23 cellular contexts compared by ENCODE assay signal in genomic region chr15:87660494-87661129, GRCh38.
A peak's percentile ranks its signal among the peaks of the same experiment; 100 is the strongest.
DNase-seq lines count a peak whose midpoint lies in the region; ATAC-seq and TF ChIP-seq lines count a peak whose summit lies in the region.
"Had no signal": no experiment of that assay in that cellular context is flagged by ENCODE, and none has a peak within 500 bp of the region (broad histone marks: within the 10 kb centered on the region; RNA-seq: fewer than 3 reads in every experiment).

No MANE protein-coding gene starts in this region.

- no peak for DNase-seq in AG09319 (ENCODE audit: extremely low read depth, low read depth)
- DNase-seq in M059J (ENCODE audit: low read depth): peak; percentile 17
- DNase-seq in astrocyte of the spinal cord (ENCODE audit: low read depth, low spot score): no peak
- DNase-seq in mesenchymal stem cell: peak; percentile 7
- no peak for DNase-seq in SIG-M5 treated with dmso at 0.1 percent for 504 hours (lab: John Stamatoyannopoulos, UW; ENCODE audit: unreplicated experiment)
- DNase-seq in foreskin keratinocyte: no peak
- no peak for DNase-seq in GM10248 (ENCODE audit: extremely low spot score)
- DNase-seq in dedifferentiated amniotic fluid mesenchymal stem cell (ENCODE audit: extremely low spot score): no peak
- DNase-seq: activated B cell treated with CpG ODN at 0.5 μM for 24 hours; activated CD4-positive, alpha-beta T cell treated with anti-CD3 and anti-CD28 coated beads, Interleukin-2, amount 50 U/mL, for 48 hours; CD4-positive, alpha-beta memory T cell; foreskin fibroblast; immature natural killer cell; left lung; midbrain; natural killer cell; NCI-H1694 treated with DMSO at 0.1 percent for 48 hours; NCI-H2171 treated with DMSO at 0.1 percent for 48 hours; NCI-H526 treated with DMSO at 0.1 percent for 48 hours; thyroid gland had no signal

- H2AK5ac ChIP-seq in mesenchymal stem cell (ENCODE audit: low read length, severe bottlenecking): no peak overlapping the region

- no peak overlapping the region for H3K14ac ChIP-seq in mesenchymal stem cell (ENCODE audit: low read length in 2 of 2)

- H3K27me3 ChIP-seq in mesenchymal stem cell (ENCODE audit: control insufficient read depth in 1 of 2, insufficient read depth in 1 of 2, low read length in 2 of 2): no peaks in the 10 kb centered on the region
- no peaks in the 10 kb centered on the region for H3K27me3 ChIP-seq in foreskin keratinocyte
- H3K27me3 ChIP-seq: ascending aorta, left lung, thyroid gland had no signal

- TF ChIP-seq CTCF in AG09319 (IDR thresholded peaks at IDR 0.05; ENCODE audit: low read depth, low read length): peak; percentile 7
- TF ChIP-seq CTCF in astrocyte of the spinal cord (IDR thresholded peaks at IDR 0.05; ENCODE audit: low read depth, low read length): peak; percentile 9
- no peak for TF ChIP-seq CTCF in foreskin keratinocyte (conservative IDR thresholded peaks at IDR 0.05)
- TF ChIP-seq CTCF in GM10248 (IDR thresholded peaks at IDR 0.05; ENCODE audit: control extremely low read depth, extremely low read depth, low read depth, missing control alignments): no peak

- no peak overlapping the region for H2BK5ac ChIP-seq in mesenchymal stem cell (ENCODE audit: low read depth, low read length, poor library complexity, severe bottlenecking)

- H2AFZ ChIP-seq in mesenchymal stem cell (ENCODE audit: low read depth, low read length): no peak overlapping the region

- POLR2A ChIA-PET in GM10248 (lab: Yijun Ruan, JAX): no interaction called here

- CTCF ChIA-PET in GM10248 (lab: Yijun Ruan, JAX): no interaction called here

- no peak overlapping the region for H2BK12ac ChIP-seq in mesenchymal stem cell (ENCODE audit: low read length in 2 of 2)

- no peak overlapping the region for H2BK15ac ChIP-seq in mesenchymal stem cell (ENCODE audit: low read depth, poor library complexity, severe bottlenecking)

- no peak overlapping the region for H3K9ac ChIP-seq in mesenchymal stem cell (ENCODE audit: low read length)

- no peak overlapping the region for H2BK120ac ChIP-seq in mesenchymal stem cell (ENCODE audit: low read depth, low read length)

- H4K8ac ChIP-seq in mesenchymal stem cell (ENCODE audit: low read length): no peak overlapping the region

- H3K18ac ChIP-seq in mesenchymal stem cell (ENCODE audit: low read depth in 1 of 2, low read length in 2 of 2): no peak overlapping the region

- no peaks in the 10 kb centered on the region for H3K36me3 ChIP-seq in mesenchymal stem cell (ENCODE audit: control insufficient read depth in 1 of 2, insufficient read depth in 2 of 2, low read depth in 1 of 2, low read length in 2 of 2)
- H3K36me3 ChIP-seq: ascending aorta, left lung, thyroid gland had no signal

- H3K9me3 ChIP-seq in mesenchymal stem cell (ENCODE audit: control insufficient read depth, low read length): no peaks in the 10 kb centered on the region
- H3K9me3 ChIP-seq: ascending aorta, left lung, thyroid gland had no signal

- H4K91ac ChIP-seq in mesenchymal stem cell (ENCODE audit: low read length): no peak overlapping the region

- H3K4me2 ChIP-seq in mesenchymal stem cell (ENCODE audit: low read length, poor library complexity, severe bottlenecking): no peak overlapping the region

- in situ Hi-C loops in astrocyte of the spinal cord (cut with HindIII; ENCODE audit: low sequenced_read_pairs): no loop called here

- H3K4me1 ChIP-seq in mesenchymal stem cell (ENCODE audit: control insufficient read depth, insufficient read depth, low read depth, low read length): no peaks in the 10 kb centered on the region
- no peaks in the 10 kb centered on the region for H3K4me1 ChIP-seq in foreskin keratinocyte
- H3K4me1 ChIP-seq: left lung, thyroid gland had no signal

- H3K27ac ChIP-seq in mesenchymal stem cell (ENCODE audit: low read length, poor library complexity, severe bottlenecking) (no peak overlapping the region), foreskin keratinocyte (no peak overlapping the region)
- H3K27ac ChIP-seq: ascending aorta, left lung, RWPE1, thyroid gland had no signal

- WGBS in mesenchymal stem cell: 80% methylated on average over 2 of the region's 2 CpGs

- H3K23ac ChIP-seq in mesenchymal stem cell (ENCODE audit: low read length in 2 of 2): no peak overlapping the region

- ATAC-seq in foreskin keratinocyte: no peak
- ATAC-seq: activated naive CD4-positive, alpha-beta T cell treated with anti-CD3 and anti-CD28 coated beads, Interleukin-2, amount 50 U/mL, for 72 hours; left lung; natural killer cell had no signal

- H3K4ac ChIP-seq in mesenchymal stem cell (ENCODE audit: low read depth in 1 of 2, low read length in 2 of 2): no peak overlapping the region

- no peaks in the 10 kb centered on the region for H3K79me1 ChIP-seq in mesenchymal stem cell (replicated peaks; ENCODE audit: low read length, poor library complexity, severe bottlenecking)

- no peak overlapping the region for H3K4me3 ChIP-seq in astrocyte of the spinal cord (ENCODE audit: low read depth, low read length)
- H3K4me3 ChIP-seq in mesenchymal stem cell (ENCODE audit: insufficient read depth in 1 of 2, low read depth in 1 of 2, low read length in 2 of 2): no peak overlapping the region
- H3K4me3 ChIP-seq: ascending aorta, left lung, thyroid gland had no signal

Comparison
In these comparisons a context has a peak if more than half of its experiments do, and no peak if none do; other contexts are left out.
1. DNase-seq: peak in M059J (single experiment) and mesenchymal stem cell (single experiment); none in AG09319 (single experiment), astrocyte of the spinal cord (single experiment), SIG-M5 treated with dmso at 0.1 percent for 504 hours (single experiment), foreskin keratinocyte (0 of 2), GM10248 (single experiment) and dedifferentiated amniotic fluid mesenchymal stem cell (single experiment).
2. CTCF ChIP-seq: peak in AG09319 (single experiment) and astrocyte of the spinal cord (single experiment); none in foreskin keratinocyte (single experiment) and GM10248 (single experiment).